ENCODE assay signal across 9 cellular contexts in the genomic region with DNA sequence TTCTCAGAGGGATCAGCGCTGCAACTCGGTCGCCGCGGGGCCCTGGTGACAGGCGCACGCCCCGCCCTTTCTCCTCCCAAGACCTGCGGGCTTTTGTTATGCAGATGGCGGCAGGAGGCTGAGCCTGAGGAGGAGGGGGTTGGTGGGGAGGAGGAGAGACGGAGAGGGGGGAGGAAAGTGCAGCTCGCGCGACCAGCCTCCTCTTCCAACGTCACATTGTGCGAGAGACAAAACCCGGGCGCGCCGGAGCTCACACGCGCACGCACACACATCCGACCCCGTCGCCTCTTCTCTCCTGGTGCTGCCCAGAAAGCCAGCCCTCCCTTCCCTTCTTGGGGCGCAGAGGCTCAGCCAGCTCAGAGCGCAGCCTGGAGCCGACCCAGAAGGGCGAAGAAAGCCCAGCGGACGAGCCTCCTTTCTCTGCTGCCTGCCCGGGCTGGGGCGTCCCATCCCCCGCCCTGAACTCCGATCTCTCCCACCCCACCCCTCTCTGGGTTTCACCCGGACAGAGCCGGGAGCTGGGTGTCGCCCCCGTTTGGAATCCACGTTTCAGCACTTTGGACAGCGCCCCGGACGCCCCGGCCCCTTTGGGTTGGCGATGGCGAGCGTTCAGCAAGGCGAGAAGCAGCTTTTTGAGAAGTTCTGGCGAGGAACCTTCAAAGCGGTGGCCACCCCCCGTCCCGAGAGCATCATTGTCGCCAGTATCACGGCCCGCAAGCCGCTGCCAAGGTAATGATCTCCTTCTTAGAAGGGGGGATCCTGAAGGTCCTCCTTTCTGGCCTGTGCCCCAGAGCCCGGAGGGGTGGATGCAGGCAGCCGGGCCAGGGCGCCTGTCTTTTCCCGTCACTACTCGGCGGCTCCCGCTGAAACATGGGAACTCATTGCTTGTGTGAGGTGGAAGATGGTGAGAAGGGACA. TPM values are rescaled to one million over a fixed set of nuclear protein-coding genes. Genes with fewer than 3 reads are reported as not detected.
DNase-seq lines count a peak whose midpoint lies in the region; ATAC-seq and TF ChIP-seq lines count a peak whose summit lies in the region.
"Had no signal": no experiment of that assay in that cellular context is flagged by ENCODE, and none has a peak within 500 bp of the region (broad histone marks: within the 10 kb centered on the region; RNA-seq: fewer than 3 reads in every experiment).

SRRM4 (plus strand) TSS at position 257 of the 917 bp plus-strand sequence; CDS start at position 599, 342 bp downstream.

- H3K9me2 ChIP-seq in PC-9 (ENCODE audit: insufficient read depth), result no peaks in the 10 kb centered on the region

- ATAC-seq in HG03159 (IDR thresholded peaks at IDR 0.05; ENCODE audit: unreplicated experiment), result no peak

- no TSS peak for BruUV-seq in PC-9 (replicated peaks; lab: Mats Ljungman, UMichigan)

- no peaks in the 10 kb centered on the region for H3K4me1 ChIP-seq in PC-9 (replicated peaks; ENCODE audit: insufficient read depth)
- H3K4me1 ChIP-seq: colonic mucosa had no signal

- H3K27ac ChIP-seq in VCaP (peak within 1 kb of the TSS; percentile 78), PC-9 (no peak within 1 kb of the TSS)
- H3K27ac ChIP-seq: colonic mucosa had no signal

- no peaks in the 10 kb centered on the region for H3K9me3 ChIP-seq in PC-9 (ENCODE audit: insufficient read depth, low read depth)
- H3K9me3 ChIP-seq: colonic mucosa had no signal

- H3K36me3 ChIP-seq in PC-9 (ENCODE audit: low read depth), result no peaks in the 10 kb centered on the region
- H3K36me3 ChIP-seq: colonic mucosa had no signal

- intact Hi-C loops in PC-9 (cut with micrococcal nuclease; ENCODE audit: unreplicated experiment), result no loop called here

- no peaks in the 10 kb centered on the region for H4K20me1 ChIP-seq in PC-9 (ENCODE audit: insufficient read depth)

- no peak within 1 kb of the TSS for H3K4me3 ChIP-seq in PC-9
- H3K4me3 ChIP-seq: colonic mucosa had no signal

- no peaks in the 10 kb centered on the region for H3F3A ChIP-seq in PC-9 (ENCODE audit: insufficient read depth, low read depth)

- H3K79me2 ChIP-seq in PC-9 (ENCODE audit: low read depth), result no peaks in the 10 kb centered on the region

- CTCF ChIA-PET in PC-9 (lab: Charles Lee), result no interaction called here

- TF ChIP-seq CTCF in VCaP (conservative IDR thresholded peaks at IDR 0.05) (no peak), PC-9 (conservative IDR thresholded peaks at IDR 0.05) (no peak)

- DNase-seq in COR-L47 (lab: John Stamatoyannopoulos, UW) (peak; percentile 50), NCI-H1436 (lab: John Stamatoyannopoulos, UW) (peak; percentile 95), islet precursor cell (peak; percentile 87), KG1 (lab: John Stamatoyannopoulos, UW) (no peak), PC-9 (no peak), HuH-7 (ENCODE audit: low spot score) (no peak)
- DNase-seq: colonic mucosa had no signal

- no peak within 1 kb of the TSS for H2AFZ ChIP-seq in PC-9

- H3K27me3 ChIP-seq in PC-9 (ENCODE audit: insufficient read depth, low read depth), result 0 out of 2 replicates have a peak, but pooled peaks cover 10% of the 10 kb centered on the region

- no peak within 1 kb of the TSS for H3K4me2 ChIP-seq in PC-9

- POLR2A ChIA-PET in PC-9 (lab: Charles Lee; ENCODE audit: unreplicated experiment), result no interaction called here

RNA-seq across cellular contexts. Expression of gene SRRM4, which starts in this region (rescaled TPM):
- total RNA-seq in PC-9 (2021), result not detected in 2 replicates

Comparison
In these comparisons a context has a peak if more than half of its experiments do, and no peak if none do; other contexts are left out.
1. DNase-seq: peak in COR-L47 (single experiment), NCI-H1436 (single experiment) and islet precursor cell (single experiment); none in KG1 (single experiment), PC-9 (0 of 2) and HuH-7 (single experiment).